8 cellular contexts compared by ENCODE assay signal in genomic region chr2:201129044-201129505, GRCh38. TPM values are rescaled to one million over a fixed set of nuclear protein-coding genes. Genes with fewer than 3 reads are reported as not detected.
DNase-seq lines count a peak whose midpoint lies in the region; ATAC-seq, FAIRE-seq and TF ChIP-seq lines count a peak whose summit lies in the region.

No MANE protein-coding gene starts in this region.

- peaks cover 69% of the 10 kb centered on the region for H3K79me2 ChIP-seq in astrocyte (ENCODE audit: insufficient read depth, low read length)

- H4K20me1 ChIP-seq in astrocyte (ENCODE audit: insufficient read depth, low read length) = no peaks in the 10 kb centered on the region

- no peaks in the 10 kb centered on the region for H3K27me3 ChIP-seq in astrocyte (ENCODE audit: insufficient read depth, low read length)
- H3K27me3 ChIP-seq in uterus = no peaks in the 10 kb centered on the region
- H3K27me3 ChIP-seq in ovary = no peaks in the 10 kb centered on the region

- no peaks in the 10 kb centered on the region for H3K36me3 ChIP-seq in astrocyte (ENCODE audit: insufficient read depth, low read length)
- no peaks in the 10 kb centered on the region for H3K36me3 ChIP-seq in uterus
- no peaks in the 10 kb centered on the region for H3K36me3 ChIP-seq in ovary

- peaks cover 4% of the 10 kb centered on the region for H3K36me3 Mint-ChIP-seq in astrocyte (ENCODE audit: low read depth, unreplicated experiment)

- peak overlapping the region; percentile 77 for H3K4me2 ChIP-seq in astrocyte (ENCODE audit: low read length)

- peak overlapping the region; percentile 98 for H3K27ac ChIP-seq in astrocyte (ENCODE audit: low read depth, low read length)
- H3K27ac ChIP-seq in uterus = peak overlapping the region; percentile 52 to 80
- H3K27ac ChIP-seq in ovary = no peak overlapping the region

- TF ChIP-seq CTCF in astrocyte (IDR thresholded peaks at IDR 0.05; ENCODE audit: insufficient read depth, low read depth, low read length) (no peak), uterus (IDR thresholded peaks at IDR 0.05) (no peak), ovary (IDR thresholded peaks at IDR 0.05) (no peak)

- peak overlapping the region; percentile 82 for H3K9ac ChIP-seq in astrocyte (ENCODE audit: low read length)

- H3K4me1 Mint-ChIP-seq in astrocyte (ENCODE audit: low read depth, unreplicated experiment) = peaks cover 75% of the 10 kb centered on the region

- peak overlapping the region; percentile 99 for H3K27ac Mint-ChIP-seq in astrocyte (ENCODE audit: unreplicated experiment)

- peak overlapping the region; percentile 72 for H3K4me3 Mint-ChIP-seq in astrocyte (ENCODE audit: unreplicated experiment)

- intact Hi-C loops in uterus (cut with DNase I; ENCODE audit: low total_unique reads) (no loop called here), ovary (cut with DNase I) (no loop called here)

- 64 to 84% (median 74%) methylated on average over 4 of the region's 4 CpGs for WGBS in ovary, 3 donors

- TF ChIP-seq POLR2A in uterus (IDR thresholded peaks at IDR 0.05) (no peak), ovary (IDR thresholded peaks at IDR 0.05) (no peak)

- H3K4me3 ChIP-seq in astrocyte (ENCODE audit: insufficient read depth, low read depth, low read length) (peak overlapping the region; percentile 41), uterus (no peak overlapping the region), ovary (no peak overlapping the region)

- TF ChIP-seq EP300 in ovary (IDR thresholded peaks at IDR 0.05) = no peak

- no peak for ATAC-seq in GM21825 (IDR thresholded peaks at IDR 0.05; ENCODE audit: unreplicated experiment)

- peaks cover 61% of the 10 kb centered on the region for H3K4me1 ChIP-seq in astrocyte (ENCODE audit: insufficient read depth, low read length)
- H3K4me1 ChIP-seq in uterus = peaks cover 0 to 13% of the 10 kb centered on the region in 2 donors
- peaks cover 25% of the 10 kb centered on the region for H3K4me1 ChIP-seq in ovary (ENCODE audit: insufficient read depth)

- H3K9me3 ChIP-seq in astrocyte (ENCODE audit: insufficient read depth, low read depth, low read length) (no peaks in the 10 kb centered on the region), uterus (no peaks in the 10 kb centered on the region), ovary (no peaks in the 10 kb centered on the region)

- H3K27me3 Mint-ChIP-seq in astrocyte (ENCODE audit: low read depth, unreplicated experiment) = no peaks in the 10 kb centered on the region

- DNase-seq in ELR (ENCODE audit: low read depth) (peak; percentile 79), M059J (ENCODE audit: low read depth) (peak; percentile 75), astrocyte (ENCODE audit: low read depth) (peak; percentile 92), lung microvascular endothelial cell (ENCODE audit: low read depth in 2 of 2) (peak; percentile 62 to 92), uterus (no peak), medulla oblongata (ENCODE audit: extremely low spot score) (no peak), ovary (no peak)

- no peaks in the 10 kb centered on the region for H3K9me3 Mint-ChIP-seq in astrocyte (ENCODE audit: unreplicated experiment)

- peak; percentile 23 for FAIRE-seq in astrocyte (lab: Jason Lieb, UNC)

- H2AFZ ChIP-seq in astrocyte (ENCODE audit: low read depth, low read length) = no peak overlapping the region

RNA-seq across cellular contexts. Expression of gene CFLAR, which starts 13.1 kb away (rescaled TPM):
- 22.2 and 27.0 TPM in 2 replicates for total RNA-seq in M059J (2014; rRNA removed; shearing (Covaris generic))
- total RNA-seq in astrocyte (34.9 and 47.5 TPM in 2 replicates), lung microvascular endothelial cell (79.1 and 101 TPM in 2 replicates), uterus (100 to 1,000 TPM; 176 to 217 (median 201) TPM), ovary (100 to 1,000 TPM in 1 of 7 donors, 10 to 100 TPM in 6; 50.0 to 111 (median 67.9) TPM)
- polyA plus RNA-seq in ovary = 10 to 100 TPM; 26.7 to 88.7 TPM

RNA-seq across cellular contexts. Expression of gene CASP10, which starts 53.9 kb away (rescaled TPM):
- total RNA-seq in M059J (2014; rRNA removed; shearing (Covaris generic)) = 6.4 and 7.9 TPM in 2 replicates
- 0.43 and 1.2 TPM in 2 replicates for total RNA-seq in astrocyte
- 30.1 and 36.1 TPM in 2 replicates for total RNA-seq in lung microvascular endothelial cell
- 10 to 100 TPM in 2 of 4 donors, 1 to 10 TPM in 2; 1.8 to 21.6 (median 11.7) TPM for total RNA-seq in uterus
- total RNA-seq in ovary = 10 to 100 TPM in 1 of 7 donors, 1 to 10 TPM in 6; 2.1 to 19.0 (median 3.8) TPM
- 1 to 10 TPM; 2.4 to 7.8 TPM for polyA plus RNA-seq in ovary

RNA-seq across cellular contexts. Expression of gene NDUFB3, which starts 57.3 kb away (rescaled TPM):
- total RNA-seq in M059J (2014; rRNA removed; shearing (Covaris generic)) = 149 and 213 TPM in 2 replicates
- total RNA-seq in astrocyte (110 and 115 TPM in 2 replicates), lung microvascular endothelial cell (85.3 and 92.0 TPM in 2 replicates), uterus (100 to 1,000 TPM in 1 of 4 donors, 10 to 100 TPM in 3; 31.2 to 129 (median 38.3) TPM), ovary (10 to 100 TPM; 20.5 to 50.6 (median 47.6) TPM)
- polyA plus RNA-seq in ovary = 10 to 100 TPM; 34.7 to 52.5 TPM

RNA-seq across cellular contexts. Expression of gene HYCC2, which starts 57.6 kb away (rescaled TPM):
- 6.7 and 8.4 TPM in 2 replicates for total RNA-seq in M059J (2014; rRNA removed; shearing (Covaris generic))
- 21.2 and 21.8 TPM in 2 replicates for total RNA-seq in astrocyte
- 6.3 and 8.5 TPM in 2 replicates for total RNA-seq in lung microvascular endothelial cell
- 10 to 100 TPM in 2 of 4 donors, 1 to 10 TPM in 2; 2.8 to 36.3 (median 21.1) TPM for total RNA-seq in uterus
- 10 to 100 TPM; 10.6 to 21.1 (median 18.1) TPM for total RNA-seq in ovary
- polyA plus RNA-seq in ovary = 1 to 10 TPM; 3.4 to 6.5 TPM

Comparison
In these comparisons a context has a peak if more than half of its experiments do, and no peak if none do; other contexts are left out.
1. DNase-seq: peak in ELR (single experiment), M059J (single experiment), astrocyte (single experiment) and lung microvascular endothelial cell (2 of 2); none in uterus (0 of 2), medulla oblongata (single experiment) and ovary (0 of 5).
2. H3K27ac ChIP-seq: peak in astrocyte (single experiment) and uterus (2 of 2); none in ovary (0 of 2).